Comparison of ENCODE assay signal across 12 cellular contexts in genomic region chr2:241665731-241666440, GRCh38. TPM values are rescaled to one million over a fixed set of nuclear protein-coding genes. Genes with fewer than 3 reads are reported as not detected.
DNase-seq lines count a peak whose midpoint lies in the region; ATAC-seq, FAIRE-seq and TF ChIP-seq lines count a peak whose summit lies in the region.
"Had no signal": no experiment of that assay in that cellular context is flagged by ENCODE, and none has a peak within 500 bp of the region (broad histone marks: within the 10 kb centered on the region; RNA-seq: fewer than 3 reads in every experiment).

No MANE protein-coding gene starts in this region.

- peaks cover 20% of the 10 kb centered on the region for H3K4me1 ChIP-seq in endothelial cell of umbilical vein (ENCODE audit: control insufficient read depth, extremely low read depth, insufficient read depth, low read length)
- H3K4me1 ChIP-seq in psoas muscle, result no peaks in the 10 kb centered on the region
- H3K4me1 ChIP-seq: gastroesophageal sphincter, spleen had no signal

- BruUV-seq in endothelial cell of umbilical vein (replicated peaks; lab: Mats Ljungman, UMichigan), result no TSS peak

- H3K4me2 ChIP-seq in endothelial cell of umbilical vein (ENCODE audit: insufficient read depth, low read length), result peak overlapping the region; percentile 18

- dilution Hi-C loops in endothelial cell of umbilical vein (cut with MboI; ENCODE audit: extremely low pct_ligation_motif_present, low sequenced_read_pairs), result no loop called here

- no peaks in the 10 kb centered on the region for H3K9me3 Mint-ChIP-seq in HFFc6
- H3K9me3 Mint-ChIP-seq: naive B cell had no signal

- no peaks in the 10 kb centered on the region for H4K20me1 ChIP-seq in endothelial cell of umbilical vein (replicated peaks; ENCODE audit: control insufficient read depth, extremely low read depth, insufficient read depth, low read length)

- H3K27me3 Mint-ChIP-seq in HFFc6 (ENCODE audit: insufficient read depth), result no peaks in the 10 kb centered on the region; the same call in none of the 2 replicates
- H3K27me3 Mint-ChIP-seq: naive B cell had no signal

- FAIRE-seq in endothelial cell of umbilical vein (lab: Jason Lieb, UNC) (no peak), urothelium cell line (lab: Jason Lieb, UNC) (no peak)
- FAIRE-seq: kidney had no signal

- H3K27ac ChIP-seq in endothelial cell of umbilical vein (ENCODE audit: insufficient read depth, low read depth, low read length) (peak overlapping the region; percentile 21), psoas muscle (no peak overlapping the region)
- H3K27ac ChIP-seq: gastroesophageal sphincter, spleen, suprapubic skin had no signal

- 0 out of 2 replicates have a peak overlapping the region, but pooled peaks have one; percentile 10 for H3K4me3 ChIP-seq in WI38 (ENCODE audit: low read depth, low read length)
- no peak overlapping the region for H3K4me3 ChIP-seq in endothelial cell of umbilical vein (replicated peaks in 1 of 3; ENCODE audit: insufficient read depth in 1 of 3, low read depth in 1 of 3, low read length in 3 of 3)
- no peak overlapping the region for H3K4me3 ChIP-seq in psoas muscle
- H3K4me3 ChIP-seq: gastroesophageal sphincter, spleen, suprapubic skin had no signal

- no peak for TF ChIP-seq POLR2A in endothelial cell of umbilical vein (IDR thresholded peaks at IDR 0.05; ENCODE audit: low read depth, low read length)

- H3K4me1 Mint-ChIP-seq in HFFc6 (ENCODE audit: low read depth), result peaks cover 18% of the 10 kb centered on the region
- H3K4me1 Mint-ChIP-seq: naive B cell had no signal

- POLR2A ChIA-PET in endothelial cell of umbilical vein (lab: Charles Lee), result no interaction called here

- H3K9me3 ChIP-seq in endothelial cell of umbilical vein (replicated peaks; ENCODE audit: control insufficient read depth, insufficient read depth, low read length), result no peaks in the 10 kb centered on the region
- H3K9me3 ChIP-seq in psoas muscle, result no peaks in the 10 kb centered on the region
- H3K9me3 ChIP-seq: gastroesophageal sphincter, spleen, suprapubic skin had no signal

- H3K36me3 ChIP-seq in endothelial cell of umbilical vein (ENCODE audit: control insufficient read depth in 2 of 2, extremely low read depth in 1 of 2, insufficient read depth in 2 of 2, low read length in 2 of 2) (peaks cover 0 to 21% of the 10 kb centered on the region in 2 experiments), psoas muscle (ENCODE audit: insufficient read depth in 1 of 2, low read depth in 1 of 2) (peaks cover 6 to 61% of the 10 kb centered on the region in 2 donors)

- H3K4me3 Mint-ChIP-seq in HFFc6, result no peak overlapping the region; the same call in 1 of the 2 replicates

- peak; percentile 21 to 39 (median 24) for ATAC-seq in psoas muscle
- ATAC-seq: gastroesophageal sphincter had no signal

- no peaks in the 10 kb centered on the region for H3K79me2 ChIP-seq in endothelial cell of umbilical vein (ENCODE audit: control insufficient read depth, insufficient read depth, low read length)

- CTCF ChIA-PET in endothelial cell of umbilical vein (lab: Charles Lee), result interaction anchor here (1.3 to 2.7 kb wide), 4 partner anchors 15 to 213 kb away, joined by 3 to 8 read pairs (median 6); partner anchors contain the start of genes DTYMK and ING5

- no peaks in the 10 kb centered on the region for H3K9me1 ChIP-seq in endothelial cell of umbilical vein (replicated peaks; ENCODE audit: control insufficient read depth, extremely low read depth, insufficient read depth, low read length)

- no peaks in the 10 kb centered on the region for H3K36me3 Mint-ChIP-seq in HFFc6 (ENCODE audit: low read depth)
- H3K36me3 Mint-ChIP-seq: naive B cell had no signal

- peak; percentile 13; the same call in 1 of the 2 replicates for TF ChIP-seq CTCF in HFFc6 (IDR thresholded peaks at IDR 0.05)
- no peak for TF ChIP-seq CTCF in WI38 (IDR thresholded peaks at IDR 0.05; ENCODE audit: low read depth, low read length)
- no peak for TF ChIP-seq CTCF in endothelial cell of umbilical vein (IDR thresholded peaks at IDR 0.05; ENCODE audit: extremely low read depth in 1 of 2, insufficient read depth in 1 of 2, low read depth in 1 of 2, low read length in 2 of 2)
- TF ChIP-seq CTCF in psoas muscle (IDR thresholded peaks at IDR 0.05), result no peak

- intact Hi-C loops in endothelial cell of umbilical vein (cut with micrococcal nuclease), result loop anchor here (1.0 kb wide), 3 partner anchors 20 to 215 kb away; partner anchors contain the start of genes D2HGDH and DTYMK
- intact Hi-C loops in psoas muscle (cut with DNase I), result loop anchor here in 1 of 2 donors (5.0 kb wide), 2 partner anchors 66 to 211 kb away; partner anchors contain the start of gene D2HGDH

- H3K27me3 ChIP-seq in endothelial cell of umbilical vein (ENCODE audit: control insufficient read depth in 2 of 2, insufficient read depth in 2 of 2, low read length in 2 of 2) (no peaks in the 10 kb centered on the region), psoas muscle (ENCODE audit: insufficient read depth in 3 of 3, low read length in 2 of 3) (no peaks in the 10 kb centered on the region)
- H3K27me3 ChIP-seq: gastroesophageal sphincter, spleen, suprapubic skin had no signal

- peak overlapping the region; percentile 97 for H3K27ac Mint-ChIP-seq in HFFc6

- 82 to 83% (median 83%) methylated on average over 23 of the region's 23 CpGs for WGBS in psoas muscle, 3 donors

- peak overlapping the region; percentile 16 for H3K9ac ChIP-seq in endothelial cell of umbilical vein (replicated peaks; ENCODE audit: extremely low read depth, insufficient read depth, low read length)

- H2AFZ ChIP-seq in endothelial cell of umbilical vein (ENCODE audit: low read depth, low read length), result no peak overlapping the region

- DNase-seq in HFFc6 (no peak), endothelial cell of umbilical vein (ENCODE audit: low read depth, low spot score) (no peak), psoas muscle (no peak), urothelium cell line (ENCODE audit: low spot score) (no peak), NCI-H69 (lab: John Stamatoyannopoulos, UW) (no peak), pons (ENCODE audit: low spot score) (no peak)
- DNase-seq: naive B cell, spleen had no signal

TF ChIP-seq in endothelial cell of umbilical vein, 7 proteins besides CTCF, POLR2A, EP300 and RAD21 (continues in another document):
- no peak for TF ChIP-seq GATA2 (IDR thresholded peaks at IDR 0.05; ENCODE audit: insufficient read depth, insufficient read length, low read depth, low read length)

RNA-seq across cellular contexts. Expression of gene DTYMK, which starts 20.7 kb away (rescaled TPM):
- total RNA-seq in HFFc6 (2021; fragmentation: NEBNext Ultra II Directional; extraction: Animal tissue kit (Norgen Biotek cat#: 25700)), result 10 to 100 TPM; 56.8 to 84.2 (median 76.1) TPM
- total RNA-seq in endothelial cell of umbilical vein (91.9 and 104 TPM in 2 replicates), psoas muscle (1 to 10 TPM; 6.4 to 8.5 (median 6.7) TPM)
- polyA plus RNA-seq in endothelial cell of umbilical vein (61.6 and 67.0 TPM in 2 replicates), psoas muscle (10 to 100 TPM in 2 of 3 donors, 1 to 10 TPM in 1; 8.1 to 24.6 (median 20.0) TPM)
- 76.1 and 84.6 TPM in 2 replicates for polyA plus RNA-seq in endothelial cell of umbilical vein (2011; cell fraction: cytosol; rRNA removed)
- polyA plus RNA-seq in endothelial cell of umbilical vein (2011; cell fraction: nucleus; rRNA removed), result 47.0 and 54.2 TPM in 2 replicates
- 45.6 and 65.1 TPM in 2 replicates for polyA plus RNA-seq in endothelial cell of umbilical vein (2012)
- polyA minus RNA-seq in endothelial cell of umbilical vein, result 15.9 and 28.6 TPM in 2 replicates
- polyA minus RNA-seq in endothelial cell of umbilical vein (2011; cell fraction: cytosol; rRNA and poly(A)+ RNA removed), result 29.3 TPM
- polyA minus RNA-seq in endothelial cell of umbilical vein (2011; cell fraction: nucleus; rRNA and poly(A)+ RNA removed), result 16.8 and 17.0 TPM in 2 replicates

RNA-seq across cellular contexts. Expression of gene ATG4B, which starts 28.4 kb away (rescaled TPM):
- total RNA-seq in HFFc6 (2021; fragmentation: NEBNext Ultra II Directional; extraction: Animal tissue kit (Norgen Biotek cat#: 25700)), result 10 to 100 TPM; 43.5 to 58.3 (median 51.9) TPM
- total RNA-seq in endothelial cell of umbilical vein (83.6 and 85.6 TPM in 2 replicates), psoas muscle (10 to 100 TPM; 33.7 to 51.3 (median 37.3) TPM)
- polyA plus RNA-seq in endothelial cell of umbilical vein (113 and 142 TPM in 2 replicates), psoas muscle (10 to 100 TPM; 40.0 to 48.3 (median 40.8) TPM)
- 91.3 and 94.0 TPM in 2 replicates for polyA plus RNA-seq in endothelial cell of umbilical vein (2011; cell fraction: cytosol; rRNA removed)
- 287 and 314 TPM in 2 replicates for polyA plus RNA-seq in endothelial cell of umbilical vein (2011; cell fraction: nucleus; rRNA removed)
- polyA plus RNA-seq in endothelial cell of umbilical vein (2012), result 77.3 and 139 TPM in 2 replicates
- 124 and 157 TPM in 2 replicates for polyA minus RNA-seq in endothelial cell of umbilical vein
- 36.5 TPM for polyA minus RNA-seq in endothelial cell of umbilical vein (2011; cell fraction: cytosol; rRNA and poly(A)+ RNA removed)
- polyA minus RNA-seq in endothelial cell of umbilical vein (2011; cell fraction: nucleus; rRNA and poly(A)+ RNA removed), result 85.8 and 105 TPM in 2 replicates

RNA-seq across cellular contexts. Expression of gene THAP4, which starts 28.9 kb away (rescaled TPM):
- total RNA-seq in HFFc6 (2021; fragmentation: NEBNext Ultra II Directional; extraction: Animal tissue kit (Norgen Biotek cat#: 25700)), result 10 to 100 TPM; 40.6 to 47.9 (median 43.0) TPM
- total RNA-seq in endothelial cell of umbilical vein (47.4 and 49.0 TPM in 2 replicates), psoas muscle (10 to 100 TPM; 64.9 to 96.7 (median 79.4) TPM)
- polyA plus RNA-seq in endothelial cell of umbilical vein (45.4 and 51.2 TPM in 2 replicates), psoas muscle (100 to 1,000 TPM in 1 of 3 donors, 10 to 100 TPM in 2; 86.6 to 133 (median 93.1) TPM)
- 51.7 and 53.1 TPM in 2 replicates for polyA plus RNA-seq in endothelial cell of umbilical vein (2011; cell fraction: cytosol; rRNA removed)
- polyA plus RNA-seq in endothelial cell of umbilical vein (2011; cell fraction: nucleus; rRNA removed), result 19.6 and 25.8 TPM in 2 replicates
- 51.4 and 55.2 TPM in 2 replicates for polyA plus RNA-seq in endothelial cell of umbilical vein (2012)
- polyA minus RNA-seq in endothelial cell of umbilical vein, result 21.9 and 26.8 TPM in 2 replicates
- 28.1 TPM for polyA minus RNA-seq in endothelial cell of umbilical vein (2011; cell fraction: cytosol; rRNA and poly(A)+ RNA removed)
- 7.9 and 13.3 TPM in 2 replicates for polyA minus RNA-seq in endothelial cell of umbilical vein (2011; cell fraction: nucleus; rRNA and poly(A)+ RNA removed)

RNA-seq across cellular contexts. Expression of gene ING5, which starts 36.0 kb away (rescaled TPM):
- total RNA-seq in HFFc6 (2021; fragmentation: NEBNext Ultra II Directional; extraction: Animal tissue kit (Norgen Biotek cat#: 25700)), result 10 to 100 TPM; 18.7 to 20.0 (median 19.5) TPM
- 24.5 and 30.5 TPM in 2 replicates for total RNA-seq in endothelial cell of umbilical vein
- polyA plus RNA-seq in endothelial cell of umbilical vein, result 32.4 and 33.4 TPM in 2 replicates
- polyA plus RNA-seq in endothelial cell of umbilical vein (2011; cell fraction: cytosol; rRNA removed), result 32.9 and 34.1 TPM in 2 replicates
- 56.7 and 66.7 TPM in 2 replicates for polyA plus RNA-seq in endothelial cell of umbilical vein (2011; cell fraction: nucleus; rRNA removed)
- polyA plus RNA-seq in endothelial cell of umbilical vein (2012), result 18.4 and 21.0 TPM in 2 replicates
- 25.6 and 28.3 TPM in 2 replicates for polyA minus RNA-seq in endothelial cell of umbilical vein
- 9.2 TPM for polyA minus RNA-seq in endothelial cell of umbilical vein (2011; cell fraction: cytosol; rRNA and poly(A)+ RNA removed)
- 20.2 and 24.6 TPM in 2 replicates for polyA minus RNA-seq in endothelial cell of umbilical vein (2011; cell fraction: nucleus; rRNA and poly(A)+ RNA removed)
- 10 to 100 TPM; 16.7 to 20.5 (median 17.9) TPM for total RNA-seq in psoas muscle
- polyA plus RNA-seq in psoas muscle, result 10 to 100 TPM; 14.5 to 25.4 (median 22.9) TPM
